11 cellular contexts compared by ENCODE assay signal in the genomic region with DNA sequence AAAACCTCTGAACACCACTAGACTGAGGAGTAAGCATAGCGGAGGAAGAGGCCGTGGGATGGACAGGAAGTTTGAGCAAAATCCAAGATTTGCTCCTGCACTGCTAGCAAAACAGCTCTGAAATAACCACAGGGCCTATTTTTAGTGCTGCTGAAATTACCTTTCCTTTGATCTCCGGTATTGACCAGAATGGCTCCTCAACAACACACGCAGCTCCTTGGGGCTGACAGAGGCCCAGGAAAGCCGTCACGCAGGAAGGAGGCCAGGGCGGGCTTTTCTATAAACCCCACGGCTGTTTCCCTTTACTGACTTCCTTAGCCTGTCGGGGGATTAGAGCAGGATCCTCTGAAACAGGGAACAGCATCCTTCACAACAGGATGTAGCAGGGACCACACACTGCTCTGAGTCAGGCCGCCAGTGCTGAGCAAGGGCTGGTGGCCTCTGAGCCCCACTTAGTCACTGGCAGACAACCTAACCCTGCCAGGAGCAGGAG.
DNase-seq lines count a peak whose midpoint lies in the region; ATAC-seq, FAIRE-seq and TF ChIP-seq lines count a peak whose summit lies in the region.
"Had no signal": no experiment of that assay in that cellular context is flagged by ENCODE, and none has a peak within 500 bp of the region (broad histone marks: within the 10 kb centered on the region; RNA-seq: fewer than 3 reads in every experiment).

No MANE protein-coding gene starts in this region.

- ATAC-seq in HG03196 (IDR thresholded peaks at IDR 0.05; ENCODE audit: unreplicated experiment): no peak

- H3K36me3 ChIP-seq in astrocyte (ENCODE audit: insufficient read depth, low read length) (no peaks in the 10 kb centered on the region), esophagus squamous epithelium (no peaks in the 10 kb centered on the region)

- no peak overlapping the region for H3K4me3 Mint-ChIP-seq in T-helper 1 cell treated with Interleukin-12 subunit alpha and Interleukin-12 subunit beta and Interleukin-4 antibody, amounts not matched to agents 30 μg/mL and 1 μg/mL, for 36 hours
- no peak overlapping the region for H3K4me3 Mint-ChIP-seq in astrocyte (ENCODE audit: unreplicated experiment)

- H3K27me3 ChIP-seq in astrocyte (ENCODE audit: insufficient read depth, low read length) (no peaks in the 10 kb centered on the region), esophagus squamous epithelium (no peaks in the 10 kb centered on the region)

- H3K27ac Mint-ChIP-seq in T-helper 1 cell treated with Interleukin-12 subunit alpha and Interleukin-12 subunit beta and Interleukin-4 antibody, amounts not matched to agents 30 μg/mL and 1 μg/mL, for 36 hours: peak overlapping the region; percentile 1
- no peak overlapping the region for H3K27ac Mint-ChIP-seq in astrocyte (ENCODE audit: unreplicated experiment)

- FAIRE-seq in astrocyte (lab: Jason Lieb, UNC) (peak; percentile 13), H54 (lab: Jason Lieb, UNC) (no peak)
- FAIRE-seq: bronchial epithelial cell, G401.6 had no signal

- no peaks in the 10 kb centered on the region for H3K9me3 Mint-ChIP-seq in T-helper 1 cell treated with Interleukin-12 subunit alpha and Interleukin-12 subunit beta and Interleukin-4 antibody, amounts not matched to agents 30 μg/mL and 1 μg/mL, for 36 hours
- H3K9me3 Mint-ChIP-seq in astrocyte (ENCODE audit: unreplicated experiment): no peaks in the 10 kb centered on the region

- no peak for TF ChIP-seq CTCF in astrocyte (IDR thresholded peaks at IDR 0.05; ENCODE audit: insufficient read depth, low read depth, low read length)
- no peak for TF ChIP-seq CTCF in esophagus squamous epithelium (IDR thresholded peaks at IDR 0.05)

- H3K9ac ChIP-seq in astrocyte (ENCODE audit: low read length): peak overlapping the region; percentile 34

- H3K4me1 ChIP-seq in astrocyte (ENCODE audit: insufficient read depth, low read length) (peaks cover 53% of the 10 kb centered on the region), esophagus squamous epithelium (peaks cover 6 to 26% (median 15%) of the 10 kb centered on the region in 3 donors)

- H3K27ac ChIP-seq in astrocyte (ENCODE audit: low read depth, low read length) (peak overlapping the region; percentile 70), esophagus squamous epithelium (peak overlapping the region in 1 of 4 donors; percentile 21)

- H3K4me3 ChIP-seq in astrocyte (ENCODE audit: insufficient read depth, low read depth, low read length) (no peak overlapping the region), esophagus squamous epithelium (no peak overlapping the region)

- no peaks in the 10 kb centered on the region for H3K79me2 ChIP-seq in astrocyte (ENCODE audit: insufficient read depth, low read length)

- peaks cover 18% of the 10 kb centered on the region for H3K4me1 Mint-ChIP-seq in T-helper 1 cell treated with Interleukin-12 subunit alpha and Interleukin-12 subunit beta and Interleukin-4 antibody, amounts not matched to agents 30 μg/mL and 1 μg/mL, for 36 hours (ENCODE audit: low read depth)
- peaks cover 26% of the 10 kb centered on the region for H3K4me1 Mint-ChIP-seq in astrocyte (ENCODE audit: low read depth, unreplicated experiment)

- WGBS in esophagus squamous epithelium, 2 donors: 68% methylated on average over 7 to 8 of the region's 10 CpGs

- TF ChIP-seq POLR2A in esophagus squamous epithelium (IDR thresholded peaks at IDR 0.05) (no peak), H54 (IDR thresholded peaks at IDR 0.05; ENCODE audit: low read depth, low read length) (no peak)

- H3K27me3 Mint-ChIP-seq in T-helper 1 cell treated with Interleukin-12 subunit alpha and Interleukin-12 subunit beta and Interleukin-4 antibody, amounts not matched to agents 30 μg/mL and 1 μg/mL, for 36 hours (ENCODE audit: low read depth): no peaks in the 10 kb centered on the region
- no peaks in the 10 kb centered on the region for H3K27me3 Mint-ChIP-seq in astrocyte (ENCODE audit: low read depth, unreplicated experiment)

- H3K9me3 ChIP-seq in astrocyte (ENCODE audit: insufficient read depth, low read depth, low read length) (no peaks in the 10 kb centered on the region), esophagus squamous epithelium (no peaks in the 10 kb centered on the region)

- DNase-seq in EH (ENCODE audit: low read depth): peak; percentile 73
- DNase-seq in astrocyte (ENCODE audit: low read depth): peak; percentile 44
- peak; percentile 40 to 52 for DNase-seq in stimulated activated CD4-positive, alpha-beta T cell treated with anti-CD3 and anti-CD28 coated beads, Interleukin-15, amount 100 ng/mL, for 48 hours (ENCODE audit: low read depth in 2 of 2)
- no peak for DNase-seq in esophagus squamous epithelium (lab: John Stamatoyannopoulos, UW)
- DNase-seq in H54 (ENCODE audit: insufficient read length, low spot score): no peak
- DNase-seq in NCI-H226: no peak
- DNase-seq: OCI-M1 had no signal

- H2AFZ ChIP-seq in astrocyte (ENCODE audit: low read depth, low read length): peak overlapping the region; percentile 66

- no peaks in the 10 kb centered on the region for H3K36me3 Mint-ChIP-seq in T-helper 1 cell treated with Interleukin-12 subunit alpha and Interleukin-12 subunit beta and Interleukin-4 antibody, amounts not matched to agents 30 μg/mL and 1 μg/mL, for 36 hours (ENCODE audit: low read depth)
- H3K36me3 Mint-ChIP-seq in astrocyte (ENCODE audit: low read depth, unreplicated experiment): no peaks in the 10 kb centered on the region

- intact Hi-C loops in esophagus squamous epithelium (cut with DNase I): no loop called here

- no peaks in the 10 kb centered on the region for H4K20me1 ChIP-seq in astrocyte (ENCODE audit: insufficient read depth, low read length)

- peak overlapping the region; percentile 53 for H3K4me2 ChIP-seq in astrocyte (ENCODE audit: low read length)

Comparison
In these comparisons a context has a peak if more than half of its experiments do, and no peak if none do; other contexts are left out.
1. DNase-seq: peak in EH (single experiment), astrocyte (single experiment) and stimulated activated CD4-positive, alpha-beta T cell treated with anti-CD3 and anti-CD28 coated beads, Interleukin-15, amount 100 ng/mL, for 48 hours (2 of 2); none in esophagus squamous epithelium (single experiment), H54 (single experiment) and NCI-H226 (single experiment).